In genomic region chr11:128517457-128518230, GRCh38 we compare ENCODE assay signal across 9 cellular contexts.
A peak's percentile ranks its signal among the peaks of the same experiment; 100 is the strongest.
DNase-seq lines count a peak whose midpoint lies in the region; ATAC-seq and TF ChIP-seq lines count a peak whose summit lies in the region.
"Had no signal": no experiment of that assay in that cellular context is flagged by ENCODE, and none has a peak within 500 bp of the region (broad histone marks: within the 10 kb centered on the region; RNA-seq: fewer than 3 reads in every experiment).

No MANE protein-coding gene starts in this region.

- peak overlapping the region; percentile 90 for H3K27ac Mint-ChIP-seq in activated T-helper 2 cell treated with anti-CD3 and anti-CD28 coated beads, Interferon-gamma antibody, Interleukin-2, Interleukin-4, amounts not matched to agents 10 μg/mL and 5 μg/mL and 100 μg/mL, durations not matched to agents 14 hours and 24 hours and 36 hours

- peaks cover 56% of the 10 kb centered on the region for H3K4me1 Mint-ChIP-seq in activated T-helper 2 cell treated with anti-CD3 and anti-CD28 coated beads, Interferon-gamma antibody, Interleukin-2, Interleukin-4, amounts not matched to agents 10 μg/mL and 5 μg/mL and 100 μg/mL, durations not matched to agents 14 hours and 24 hours and 36 hours (ENCODE audit: low read depth)

- H3K4me3 ChIP-seq in heart left ventricle (peak overlapping the region in 11 of 12 donors; percentile 63 to 93 (median 82)), left lung (peak overlapping the region; percentile 0 to 65), urinary bladder (ENCODE audit: low read depth, low read length) (peak overlapping the region; percentile 12)

- no peaks in the 10 kb centered on the region for H3K9me3 ChIP-seq in heart left ventricle
- no peaks in the 10 kb centered on the region for H3K9me3 ChIP-seq in left lung

- ATAC-seq in heart left ventricle (no peak), Right ventricle myocardium superior (ENCODE audit: poor library complexity) (no peak), left lung (no peak), GM21367 (IDR thresholded peaks at IDR 0.05; ENCODE audit: unreplicated experiment) (no peak), HG02884 (IDR thresholded peaks at IDR 0.05; ENCODE audit: unreplicated experiment) (no peak)

- TF ChIP-seq POLR2A in heart left ventricle (IDR thresholded peaks at IDR 0.05), result no peak

- H3K27me3 ChIP-seq in heart left ventricle (no peaks in the 10 kb centered on the region), left lung (no peaks in the 10 kb centered on the region)

- no peak for DNase-seq in heart left ventricle
- no peak for DNase-seq in Right ventricle myocardium superior
- DNase-seq in activated T-helper 2 cell treated with anti-CD3 and anti-CD28 coated beads, Interferon-gamma antibody, Interleukin-2, Interleukin-4, amounts not matched to agents 10 μg/mL and 5 μg/mL and 100 μg/mL, durations not matched to agents 14 hours and 24 hours and 36 hours (ENCODE audit: low spot score), result no peak
- no peak for DNase-seq in left lung
- no peak for DNase-seq in Ammon's horn (ENCODE audit: low spot score)
- DNase-seq: stimulated activated CD4-positive, alpha-beta T cell treated with anti-CD3 and anti-CD28 coated beads, Interleukin-1b, Interleukin-23, amount 100 ng/mL, for 48 hours had no signal

- intact Hi-C loops in heart left ventricle (cut with DNase I), result loop anchor here in 3 of 10 donors (5.0 to 10.0 kb wide), 2 partner anchors 35 to 53 kb away; no protein-coding TSS in a partner anchor
- intact Hi-C loops in Right ventricle myocardium superior (cut with DNase I), result no loop called here
- intact Hi-C loops in activated T-helper 2 cell treated with anti-CD3 and anti-CD28 coated beads, Interferon-gamma antibody, Interleukin-2, Interleukin-4, amounts not matched to agents 10 μg/mL and 5 μg/mL and 100 μg/mL, durations not matched to agents 14 hours and 24 hours and 36 hours (cut with micrococcal nuclease), result no loop called here
- intact Hi-C loops in left lung (cut with DNase I), result no loop called here

- H3K27ac ChIP-seq in heart left ventricle, result peak overlapping the region in 11 of 12 donors; percentile 44 to 98 (median 96)
- peak overlapping the region; percentile 95 to 96 for H3K27ac ChIP-seq in left lung
- peak overlapping the region; percentile 35 for H3K27ac ChIP-seq in urinary bladder (ENCODE audit: low read depth)

- peaks cover 95% of the 10 kb centered on the region for H3K36me3 Mint-ChIP-seq in activated T-helper 2 cell treated with anti-CD3 and anti-CD28 coated beads, Interferon-gamma antibody, Interleukin-2, Interleukin-4, amounts not matched to agents 10 μg/mL and 5 μg/mL and 100 μg/mL, durations not matched to agents 14 hours and 24 hours and 36 hours (ENCODE audit: low read depth)

- peak overlapping the region; percentile 97 for H3K4me3 Mint-ChIP-seq in activated T-helper 2 cell treated with anti-CD3 and anti-CD28 coated beads, Interferon-gamma antibody, Interleukin-2, Interleukin-4, amounts not matched to agents 10 μg/mL and 5 μg/mL and 100 μg/mL, durations not matched to agents 14 hours and 24 hours and 36 hours (ENCODE audit: low read depth)

- 34 to 47% (median 44%) methylated on average over 5 of the region's 5 CpGs for WGBS in heart left ventricle, 4 donors
- 60% methylated on average over 5 of the region's 5 CpGs for WGBS in urinary bladder

- H3K27me3 Mint-ChIP-seq in activated T-helper 2 cell treated with anti-CD3 and anti-CD28 coated beads, Interferon-gamma antibody, Interleukin-2, Interleukin-4, amounts not matched to agents 10 μg/mL and 5 μg/mL and 100 μg/mL, durations not matched to agents 14 hours and 24 hours and 36 hours (ENCODE audit: low read depth), result no peaks in the 10 kb centered on the region

- H3K9me3 Mint-ChIP-seq in activated T-helper 2 cell treated with anti-CD3 and anti-CD28 coated beads, Interferon-gamma antibody, Interleukin-2, Interleukin-4, amounts not matched to agents 10 μg/mL and 5 μg/mL and 100 μg/mL, durations not matched to agents 14 hours and 24 hours and 36 hours, result no peaks in the 10 kb centered on the region

- peaks cover 0 to 18% (median 9%) of the 10 kb centered on the region in 9 donors for H3K36me3 ChIP-seq in heart left ventricle
- peaks cover 0 to 10% of the 10 kb centered on the region in 2 donors for H3K36me3 ChIP-seq in left lung
- H3K36me3 ChIP-seq in urinary bladder (ENCODE audit: insufficient read depth), result no peaks in the 10 kb centered on the region

- no peak for TF ChIP-seq CTCF in heart left ventricle (IDR thresholded peaks at IDR 0.05)
- TF ChIP-seq CTCF in left lung (IDR thresholded peaks at IDR 0.05), result no peak

- peaks cover 13 to 76% (median 58%) of the 10 kb centered on the region in 12 donors for H3K4me1 ChIP-seq in heart left ventricle
- H3K4me1 ChIP-seq in left lung, result peaks cover 4 to 65% of the 10 kb centered on the region in 2 donors
- H3K4me1 ChIP-seq in urinary bladder (ENCODE audit: insufficient read depth), result no peaks in the 10 kb centered on the region

Comparison
In these comparisons a context has a peak if more than half of its experiments do, and no peak if none do; other contexts are left out.
1. H3K27ac ChIP-seq: peak in every context shown above with its lines; median percentile 96 in heart left ventricle; 96 in left lung; 35 in urinary bladder.
2. H3K4me3 ChIP-seq: peak in every context shown above with its lines; median percentile 82 in heart left ventricle; 32 in left lung; 12 in urinary bladder.